ENCODE assay signal across 22 cellular contexts in the genomic region with DNA sequence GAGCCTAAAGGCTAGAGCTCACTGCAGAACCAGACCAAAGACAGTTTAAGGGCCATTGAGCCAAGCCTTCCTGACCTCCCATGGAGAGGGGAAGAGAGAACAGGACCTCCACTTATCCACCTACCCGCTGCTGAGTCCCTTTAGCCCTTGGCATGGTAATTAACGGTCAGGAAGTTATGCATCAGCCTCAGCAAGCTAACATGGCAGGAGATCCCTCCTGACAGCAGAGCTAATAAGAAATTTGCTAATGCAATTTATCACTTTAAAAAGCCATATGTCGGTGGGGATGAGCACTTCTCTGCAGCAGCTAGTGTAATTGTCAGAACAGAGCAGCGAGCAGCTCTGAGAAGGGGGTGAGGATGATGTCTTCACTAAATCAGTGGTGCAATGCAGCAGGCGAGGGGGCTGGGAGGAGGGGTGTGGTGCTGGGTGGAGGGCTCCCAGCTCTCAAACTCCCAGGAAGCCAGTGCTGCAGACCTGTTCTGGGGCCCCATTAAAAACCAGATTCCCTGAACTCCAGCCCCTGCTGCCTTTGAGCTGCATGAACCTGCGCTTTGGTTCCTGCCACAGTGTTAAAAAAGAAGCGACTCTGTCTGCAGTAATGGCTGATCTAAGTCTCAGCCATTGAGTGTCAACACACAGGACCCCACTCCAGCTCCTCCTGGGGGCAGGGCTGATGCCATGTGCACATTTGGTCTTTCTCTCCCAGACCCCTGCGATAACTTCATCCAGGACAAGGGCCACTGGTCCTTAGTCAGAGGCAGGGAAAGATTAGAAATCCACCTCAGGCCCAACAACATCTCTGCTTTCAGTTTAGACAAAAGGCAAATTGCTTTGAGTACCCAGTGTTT.
DNase-seq lines count a peak whose midpoint lies in the region; ATAC-seq and TF ChIP-seq lines count a peak whose summit lies in the region.
"Had no signal": no experiment of that assay in that cellular context is flagged by ENCODE, and none has a peak within 500 bp of the region (broad histone marks: within the 10 kb centered on the region; RNA-seq: fewer than 3 reads in every experiment).

No MANE protein-coding gene starts in this region.

- H3K27me3 ChIP-seq in neuronal stem cell (ENCODE audit: control insufficient read depth in 3 of 3, insufficient read depth in 3 of 3, low read depth in 1 of 3, low read length in 3 of 3): no peaks in the 10 kb centered on the region
- no peaks in the 10 kb centered on the region for H3K27me3 ChIP-seq in breast epithelium
- H3K27me3 ChIP-seq: right atrium auricular region had no signal

- peak overlapping the region; percentile 32 for H3K18ac ChIP-seq in neuronal stem cell (ENCODE audit: low read length)

- no peak overlapping the region for H3K4me3 ChIP-seq in neuronal stem cell (ENCODE audit: low read length in 2 of 2)
- H3K4me3 ChIP-seq in breast epithelium: no peak overlapping the region
- H3K4me3 ChIP-seq: right atrium auricular region had no signal

- no peak overlapping the region for H2BK120ac ChIP-seq in neuronal stem cell (ENCODE audit: low read depth, low read length)

- H3K27ac ChIP-seq in neuronal stem cell (replicated peaks; ENCODE audit: low read length) (no peak overlapping the region), breast epithelium (no peak overlapping the region)
- H3K27ac ChIP-seq: 22Rv1, right atrium auricular region, RWPE1 had no signal

- no peak for TF ChIP-seq POLR2A in breast epithelium (IDR thresholded peaks at IDR 0.05)

- no peak overlapping the region for H4K8ac ChIP-seq in neuronal stem cell (ENCODE audit: low read depth, low read length)

- peak overlapping the region; percentile 76 for H2AFZ ChIP-seq in neuronal stem cell (ENCODE audit: low read length)

- H3K4ac ChIP-seq in neuronal stem cell (ENCODE audit: low read length): no peak overlapping the region

- no peak overlapping the region for H2BK15ac ChIP-seq in neuronal stem cell (ENCODE audit: low read length)

- H2BK5ac ChIP-seq in neuronal stem cell (ENCODE audit: low read length): no peak overlapping the region

- no peak overlapping the region for H3K9ac ChIP-seq in neuronal stem cell (ENCODE audit: low read depth, low read length, poor library complexity)

- H4K91ac ChIP-seq in neuronal stem cell (ENCODE audit: low read depth, low read length, poor library complexity): no peak overlapping the region

- no peak overlapping the region for H3K14ac ChIP-seq in neuronal stem cell (ENCODE audit: low read length)

- H3K36me3 ChIP-seq in neuronal stem cell (replicated peaks in 1 of 2; ENCODE audit: control insufficient read depth in 2 of 2, insufficient read depth in 2 of 2, low read length in 2 of 2) (no peaks in the 10 kb centered on the region), breast epithelium (no peaks in the 10 kb centered on the region)
- H3K36me3 ChIP-seq: right atrium auricular region had no signal

- H3K4me2 ChIP-seq in neuronal stem cell (ENCODE audit: insufficient read depth, low read length, poor library complexity, severe bottlenecking): no peak overlapping the region

- DNase-seq in DMS 273 (lab: John Stamatoyannopoulos, UW; ENCODE audit: unreplicated experiment): peak; percentile 63
- no peak for DNase-seq in DMS 273 treated with DMSO at 0.1 percent for 48 hours (lab: John Stamatoyannopoulos, UW)
- peak in 33 of 42 donors; percentile 16 to 76 (median 46) for DNase-seq in head of caudate nucleus
- no peak for DNase-seq in neuronal stem cell (ENCODE audit: low spot score)
- DNase-seq in cerebellum (ENCODE audit: low spot score): no peak
- DNase-seq in Right ventricle myocardium inferior (ENCODE audit: missing footprints): no peak
- DNase-seq in breast epithelium (ENCODE audit: low spot score in 2 of 2): no peak
- DNase-seq: activated CD4-positive, alpha-beta T cell treated with anti-CD3 and anti-CD28 coated beads for 36 hours; activated naive CD4-positive, alpha-beta T cell treated with anti-CD3 and anti-CD28 coated beads, Interleukin-2, amount 10 ng/mL, durations not matched to agents 7 days and 5 days; activated T-cell treated with anti-CD3 and anti-CD28 coated beads, Interleukin-2, amount 50 U/mL, for 48 hours; Caco-2; cerebellar nuclear complex; effector CD8-positive, alpha-beta T cell; EL; immature natural killer cell; occipital lobe; stimulated activated CD4-positive, alpha-beta T cell treated with anti-CD3 and anti-CD28 coated beads, Interleukin-12 subunit alpha, Interleukin-12 subunit beta, amount 100 ng/mL, for 4 hours; stimulated activated CD8-positive, alpha-beta memory T cell treated with anti-CD3 and anti-CD28 coated beads, Interleukin-4, amount 100 ng/mL, for 48 hours had no signal

- no peak for ATAC-seq in Right ventricle myocardium inferior
- ATAC-seq: activated CD4-positive, alpha-beta T cell treated with anti-CD3 and anti-CD28 coated beads for 36 hours had no signal

- peak overlapping the region; percentile 20 for H2AK5ac ChIP-seq in neuronal stem cell (ENCODE audit: low read depth, low read length)

- intact Hi-C loops in head of caudate nucleus (cut with DNase I): no loop called here
- intact Hi-C loops in Right ventricle myocardium inferior (cut with DNase I): no loop called here
- intact Hi-C loops in breast epithelium (cut with DNase I; ENCODE audit: low total_unique reads): no loop called here

- H3K9me3 ChIP-seq in neuronal stem cell (replicated peaks in 1 of 2; ENCODE audit: control insufficient read depth in 2 of 2, insufficient read depth in 1 of 2, low read depth in 1 of 2, low read length in 2 of 2): no peaks in the 10 kb centered on the region
- H3K9me3 ChIP-seq in breast epithelium: no peaks in the 10 kb centered on the region
- H3K9me3 ChIP-seq: Caco-2, right atrium auricular region had no signal

- TF ChIP-seq CTCF in breast epithelium (IDR thresholded peaks at IDR 0.05): no peak

- no CpG with 5 or more reads among the region's 8 CpGs for WGBS in neuronal stem cell (ENCODE audit: extremely low coverage in 2 of 2, insufficient read length in 2 of 2, insufficient replicate concordance in 1 of 2), 2 donors

- peaks cover 25 to 43% of the 10 kb centered on the region in 2 donors for H3K4me1 ChIP-seq in neuronal stem cell (ENCODE audit: control insufficient read depth in 2 of 2, insufficient read depth in 1 of 2, low read depth in 1 of 2, low read length in 2 of 2)
- H3K4me1 ChIP-seq in breast epithelium: no peaks in the 10 kb centered on the region

- H3K23ac ChIP-seq in neuronal stem cell (ENCODE audit: low read depth, low read length, poor library complexity): no peak overlapping the region

- no peak overlapping the region for H2BK12ac ChIP-seq in neuronal stem cell (ENCODE audit: low read length)

- no peaks in the 10 kb centered on the region for H3K79me1 ChIP-seq in neuronal stem cell (ENCODE audit: low read depth, low read length)

TF ChIP-seq in PFSK-1, 5 proteins besides CTCF, POLR2A, EP300 and RAD21:
- TF ChIP-seq FOXP2 (optimal IDR thresholded peaks at IDR 0.05; ENCODE audit: borderline replicate concordance, extremely low read depth, extremely low read length, insufficient read depth) (no peak), TAF1 (IDR thresholded peaks at IDR 0.05; ENCODE audit: borderline replicate concordance, insufficient read depth, low read length) (no peak), POLR2AphosphoS5 (IDR thresholded peaks at IDR 0.05; ENCODE audit: low read depth, low read length) (no peak), SIN3A (IDR thresholded peaks at IDR 0.05; ENCODE audit: borderline replicate concordance, insufficient read depth, low read length) (peak; percentile 42; the same call in 1 of the 2 replicates)
- TF ChIP-seq, protein P1, sequence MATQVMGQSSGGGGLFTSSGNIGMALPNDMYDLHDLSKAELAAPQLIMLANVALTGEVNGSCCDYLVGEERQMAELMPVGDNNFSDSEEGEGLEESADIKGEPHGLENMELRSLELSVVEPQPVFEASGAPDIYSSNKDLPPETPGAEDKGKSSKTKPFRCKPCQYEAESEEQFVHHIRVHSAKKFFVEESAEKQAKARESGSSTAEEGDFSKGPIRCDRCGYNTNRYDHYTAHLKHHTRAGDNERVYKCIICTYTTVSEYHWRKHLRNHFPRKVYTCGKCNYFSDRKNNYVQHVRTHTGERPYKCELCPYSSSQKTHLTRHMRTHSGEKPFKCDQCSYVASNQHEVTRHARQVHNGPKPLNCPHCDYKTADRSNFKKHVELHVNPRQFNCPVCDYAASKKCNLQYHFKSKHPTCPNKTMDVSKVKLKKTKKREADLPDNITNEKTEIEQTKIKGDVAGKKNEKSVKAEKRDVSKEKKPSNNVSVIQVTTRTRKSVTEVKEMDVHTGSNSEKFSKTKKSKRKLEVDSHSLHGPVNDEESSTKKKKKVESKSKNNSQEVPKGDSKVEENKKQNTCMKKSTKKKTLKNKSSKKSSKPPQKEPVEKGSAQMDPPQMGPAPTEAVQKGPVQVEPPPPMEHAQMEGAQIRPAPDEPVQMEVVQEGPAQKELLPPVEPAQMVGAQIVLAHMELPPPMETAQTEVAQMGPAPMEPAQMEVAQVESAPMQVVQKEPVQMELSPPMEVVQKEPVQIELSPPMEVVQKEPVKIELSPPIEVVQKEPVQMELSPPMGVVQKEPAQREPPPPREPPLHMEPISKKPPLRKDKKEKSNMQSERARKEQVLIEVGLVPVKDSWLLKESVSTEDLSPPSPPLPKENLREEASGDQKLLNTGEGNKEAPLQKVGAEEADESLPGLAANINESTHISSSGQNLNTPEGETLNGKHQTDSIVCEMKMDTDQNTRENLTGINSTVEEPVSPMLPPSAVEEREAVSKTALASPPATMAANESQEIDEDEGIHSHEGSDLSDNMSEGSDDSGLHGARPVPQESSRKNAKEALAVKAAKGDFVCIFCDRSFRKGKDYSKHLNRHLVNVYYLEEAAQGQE (IDR thresholded peaks at IDR 0.05; ENCODE audit: insufficient read depth in 1 of 2, low read depth in 2 of 2, low read length in 2 of 2): peak in 1 of 2 experiments; percentile 11; a peak in 1 of 4 replicates

Comparison
In these comparisons a context has a peak if more than half of its experiments do, and no peak if none do; other contexts are left out.
1. DNase-seq: peak in DMS 273 (single experiment) and head of caudate nucleus (33 of 42); none in DMS 273 treated with DMSO at 0.1 percent for 48 hours (single experiment), neuronal stem cell (single experiment), cerebellum (single experiment), Right ventricle myocardium inferior (single experiment) and breast epithelium (0 of 2).